In the genomic region with DNA sequence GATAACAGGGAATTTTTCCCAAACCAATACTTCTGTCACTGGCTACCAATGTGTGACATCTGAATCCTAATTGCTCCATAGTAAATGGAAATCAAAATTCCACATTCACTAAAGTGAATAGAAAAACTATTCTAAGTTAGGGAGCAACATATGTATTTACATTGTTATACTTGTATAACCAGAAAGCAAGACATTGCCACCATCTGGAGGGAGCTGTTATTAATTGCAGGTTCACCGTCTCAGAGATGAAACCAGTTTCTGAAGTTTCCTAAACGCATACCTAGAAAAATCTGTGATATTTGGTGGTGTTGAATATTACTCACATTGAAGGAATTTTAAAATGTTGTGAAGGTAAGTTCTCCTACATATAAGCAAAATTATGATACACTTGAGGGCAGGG, we compare ENCODE assay signal across 29 cellular contexts.
A peak's percentile ranks its signal among the peaks of the same experiment; 100 is the strongest.
DNase-seq lines count a peak whose midpoint lies in the region; ATAC-seq and TF ChIP-seq lines count a peak whose summit lies in the region.
"Had no signal": no experiment of that assay in that cellular context is flagged by ENCODE, and none has a peak within 500 bp of the region (broad histone marks: within the 10 kb centered on the region; RNA-seq: fewer than 3 reads in every experiment).

No MANE protein-coding gene starts in this region.

- intact Hi-C loops in MCF 10A (cut with micrococcal nuclease) (loop anchor here (10.0 kb wide), 1 partner anchor 389 kb away; a partner anchor contains a TSS), mammary epithelial cell (cut with micrococcal nuclease) (no loop called here), PC-9 (cut with micrococcal nuclease; ENCODE audit: unreplicated experiment) (no loop called here)

- H3K36me3 Mint-ChIP-seq in MCF 10A (ENCODE audit: insufficient read depth, unreplicated experiment), result no peaks in the 10 kb centered on the region
- H3K36me3 Mint-ChIP-seq in activated T-cell treated with anti-CD3 and anti-CD28 coated beads, Interleukin-2, amount 50 U/mL, for 24 hours (ENCODE audit: low read depth), result no peaks in the 10 kb centered on the region
- H3K36me3 Mint-ChIP-seq in T-helper 2 cell treated with Interferon-gamma antibody and Interleukin-4, amounts not matched to agents 5 μg/mL and 100 μg/mL, for 36 hours (ENCODE audit: low read depth), result no peaks in the 10 kb centered on the region
- H3K36me3 Mint-ChIP-seq: activated naive CD8-positive, alpha-beta T cell treated with anti-CD3 and anti-CD28 coated beads for 36 hours had no signal

- H3K27me3 Mint-ChIP-seq in MCF 10A (ENCODE audit: insufficient read depth, unreplicated experiment), result peaks cover 47% of the 10 kb centered on the region
- no peaks in the 10 kb centered on the region for H3K27me3 Mint-ChIP-seq in activated T-cell treated with anti-CD3 and anti-CD28 coated beads, Interleukin-2, amount 50 U/mL, for 24 hours
- no peaks in the 10 kb centered on the region for H3K27me3 Mint-ChIP-seq in T-helper 2 cell treated with Interferon-gamma antibody and Interleukin-4, amounts not matched to agents 5 μg/mL and 100 μg/mL, for 36 hours (ENCODE audit: low read depth)
- H3K27me3 Mint-ChIP-seq: activated CD4-positive, alpha-beta T cell treated with anti-CD3 and anti-CD28 coated beads for 36 hours; activated naive CD8-positive, alpha-beta T cell treated with anti-CD3 and anti-CD28 coated beads for 36 hours had no signal

- H3K9me3 ChIP-seq in mammary epithelial cell (replicated peaks; ENCODE audit: insufficient read depth, low read length) (peaks cover 4% of the 10 kb centered on the region), Karpas-422 (ENCODE audit: low read length) (no peaks in the 10 kb centered on the region), PC-9 (ENCODE audit: insufficient read depth, low read depth) (no peaks in the 10 kb centered on the region)
- H3K9me3 ChIP-seq: ascending aorta, SJSA1, suprapubic skin had no signal

- in situ Hi-C loops in mammary epithelial cell (cut with MboI; ENCODE audit: low sequenced_read_pairs in 2 of 2), result no loop called here

- TF ChIP-seq CTCF in MCF 10A (IDR thresholded peaks at IDR 0.05; ENCODE audit: unreplicated experiment) (no peak), mammary epithelial cell (conservative IDR thresholded peaks at IDR 0.05 in 1 of 2, IDR thresholded peaks at IDR 0.05 in 1 of 2; ENCODE audit: extremely low read depth in 1 of 2, insufficient read depth in 1 of 2, low read depth in 1 of 2, low read length in 2 of 2) (no peak), PC-9 (conservative IDR thresholded peaks at IDR 0.05) (0 out of 2 replicates have a peak, but pooled peaks have one; percentile 17)

- H3K27ac Mint-ChIP-seq in MCF 10A (ENCODE audit: low read depth, unreplicated experiment), result no peak overlapping the region
- H3K27ac Mint-ChIP-seq in activated T-cell treated with anti-CD3 and anti-CD28 coated beads, Interleukin-2, amount 50 U/mL, for 24 hours, result no peak overlapping the region
- no peak overlapping the region for H3K27ac Mint-ChIP-seq in T-helper 2 cell treated with Interferon-gamma antibody and Interleukin-4, amounts not matched to agents 5 μg/mL and 100 μg/mL, for 36 hours
- H3K27ac Mint-ChIP-seq: activated CD4-positive, alpha-beta T cell treated with anti-CD3 and anti-CD28 coated beads for 36 hours; activated CD8-positive, alpha-beta T cell treated with anti-CD3 and anti-CD28 coated beads, Interleukin-2, amount 10 ng/mL, durations not matched to agents 7 days and 5 days; activated naive CD8-positive, alpha-beta T cell treated with anti-CD3 and anti-CD28 coated beads for 36 hours; natural killer cell; T-helper 1 cell treated with Interleukin-12 subunit alpha and Interleukin-12 subunit beta and Interleukin-4 antibody, amounts not matched to agents 30 μg/mL and 1 μg/mL, for 36 hours had no signal

- H4K20me1 ChIP-seq in mammary epithelial cell (ENCODE audit: insufficient read depth, low read length), result no peaks in the 10 kb centered on the region
- no peaks in the 10 kb centered on the region for H4K20me1 ChIP-seq in Karpas-422 (ENCODE audit: insufficient read depth, low read depth, low read length)
- no peaks in the 10 kb centered on the region for H4K20me1 ChIP-seq in PC-9 (ENCODE audit: insufficient read depth)

- H3K9me2 ChIP-seq in Karpas-422 (replicated peaks; ENCODE audit: insufficient read depth, low read length) (no peaks in the 10 kb centered on the region), PC-9 (ENCODE audit: insufficient read depth) (no peaks in the 10 kb centered on the region; the same call in 1 of the 2 replicates)

- no peak overlapping the region for H3K27ac ChIP-seq in mammary epithelial cell (ENCODE audit: insufficient read depth, low read depth, low read length)
- H3K27ac ChIP-seq in Karpas-422 (ENCODE audit: low read length), result no peak overlapping the region
- H3K27ac ChIP-seq in PC-9, result no peak overlapping the region
- H3K27ac ChIP-seq: ascending aorta, cardiac muscle cell, coronary artery, KMS-11, SJSA1, suprapubic skin had no signal

- H3K4me2 ChIP-seq in mammary epithelial cell (ENCODE audit: insufficient read depth, low read depth, low read length) (no peak overlapping the region), Karpas-422 (ENCODE audit: low read depth, low read length, poor library complexity, severe bottlenecking) (no peak overlapping the region), PC-9 (no peak overlapping the region)
- H3K4me2 ChIP-seq: KMS-11 had no signal

- H3K27me3 ChIP-seq in mammary epithelial cell (ENCODE audit: insufficient read depth, low read length), result no peaks in the 10 kb centered on the region
- no peaks in the 10 kb centered on the region for H3K27me3 ChIP-seq in Karpas-422 (ENCODE audit: low read length)
- H3K27me3 ChIP-seq in PC-9 (ENCODE audit: insufficient read depth, low read depth), result no peaks in the 10 kb centered on the region
- H3K27me3 ChIP-seq: ascending aorta, cardiac muscle cell, SJSA1, suprapubic skin had no signal

- dilution Hi-C loops in mammary epithelial cell (cut with HindIII; ENCODE audit: low sequenced_read_pairs), result no loop called here

- no peaks in the 10 kb centered on the region for H3K79me2 ChIP-seq in mammary epithelial cell (ENCODE audit: insufficient read depth, low read length)
- H3K79me2 ChIP-seq in Karpas-422 (ENCODE audit: low read length), result no peaks in the 10 kb centered on the region
- H3K79me2 ChIP-seq in PC-9 (ENCODE audit: low read depth), result no peaks in the 10 kb centered on the region

- ATAC-seq in HG03457 (IDR thresholded peaks at IDR 0.05; ENCODE audit: unreplicated experiment), result no peak
- ATAC-seq: activated CD4-positive, alpha-beta T cell treated with anti-CD3 and anti-CD28 coated beads for 36 hours; activated CD8-positive, alpha-beta T cell treated with anti-CD3 and anti-CD28 coated beads, Interleukin-2, amount 10 ng/mL, durations not matched to agents 7 days and 5 days; natural killer cell had no signal

- no peak overlapping the region for H3K4me3 Mint-ChIP-seq in MCF 10A (ENCODE audit: unreplicated experiment)
- H3K4me3 Mint-ChIP-seq in activated T-cell treated with anti-CD3 and anti-CD28 coated beads, Interleukin-2, amount 50 U/mL, for 24 hours, result no peak overlapping the region
- no peak overlapping the region for H3K4me3 Mint-ChIP-seq in T-helper 2 cell treated with Interferon-gamma antibody and Interleukin-4, amounts not matched to agents 5 μg/mL and 100 μg/mL, for 36 hours
- H3K4me3 Mint-ChIP-seq: activated CD4-positive, alpha-beta T cell treated with anti-CD3 and anti-CD28 coated beads for 36 hours; activated CD8-positive, alpha-beta T cell treated with anti-CD3 and anti-CD28 coated beads, Interleukin-2, amount 10 ng/mL, durations not matched to agents 7 days and 5 days; activated naive CD8-positive, alpha-beta T cell treated with anti-CD3 and anti-CD28 coated beads for 36 hours; natural killer cell; T-helper 1 cell treated with Interleukin-12 subunit alpha and Interleukin-12 subunit beta and Interleukin-4 antibody, amounts not matched to agents 30 μg/mL and 1 μg/mL, for 36 hours had no signal

- 72% methylated on average over 2 of the region's 2 CpGs for WGBS in mammary epithelial cell (ENCODE audit: low coverage, missing lambda C conversion rate)

- no TSS peak for BruUV-seq in MCF 10A (replicated peaks; lab: Mats Ljungman, UMichigan)
- no TSS peak for BruUV-seq in mammary epithelial cell (replicated peaks; lab: Mats Ljungman, UMichigan)
- BruUV-seq in PC-9 (replicated peaks; lab: Mats Ljungman, UMichigan), result no TSS peak

- CTCF ChIA-PET in MCF 10A (lab: Yijun Ruan, JAX) (interaction anchor here (0.7 kb wide), 1 partner anchor 13 kb away, joined by 3 read pairs; no protein-coding TSS in a partner anchor), mammary epithelial cell (lab: Charles Lee; ENCODE audit: low non-redundant PET) (no interaction called here), PC-9 (lab: Charles Lee) (no interaction called here)

- no peaks in the 10 kb centered on the region for H3K4me1 ChIP-seq in mammary epithelial cell (ENCODE audit: insufficient read depth, low read length)
- H3K4me1 ChIP-seq in Karpas-422 (ENCODE audit: low read length), result no peaks in the 10 kb centered on the region
- H3K4me1 ChIP-seq in PC-9 (replicated peaks; ENCODE audit: insufficient read depth), result no peaks in the 10 kb centered on the region
- H3K4me1 ChIP-seq: ascending aorta, SJSA1, suprapubic skin had no signal

- H3K36me3 ChIP-seq in mammary epithelial cell (ENCODE audit: insufficient read depth, low read length) (no peaks in the 10 kb centered on the region), Karpas-422 (ENCODE audit: insufficient read depth, low read length) (no peaks in the 10 kb centered on the region), PC-9 (ENCODE audit: low read depth) (no peaks in the 10 kb centered on the region)
- H3K36me3 ChIP-seq: ascending aorta, cardiac muscle cell, SJSA1, suprapubic skin had no signal

- no peak overlapping the region for H3K9ac ChIP-seq in mammary epithelial cell (ENCODE audit: insufficient read depth, low read length)
- no peak overlapping the region for H3K9ac ChIP-seq in Karpas-422 (ENCODE audit: low read length)
- H3K9ac ChIP-seq: KMS-11 had no signal

- H3K4me3 ChIP-seq in mammary epithelial cell (replicated peaks in 1 of 3; ENCODE audit: insufficient read depth in 1 of 3, low read depth in 2 of 3, low read length in 3 of 3) (no peak overlapping the region), Karpas-422 (ENCODE audit: low read length) (no peak overlapping the region), PC-9 (no peak overlapping the region)
- H3K4me3 ChIP-seq: ascending aorta, cardiac muscle cell, coronary artery, SJSA1, suprapubic skin had no signal

- H3K9me3 Mint-ChIP-seq in MCF 10A (ENCODE audit: unreplicated experiment), result no peaks in the 10 kb centered on the region
- peaks cover 8% of the 10 kb centered on the region for H3K9me3 Mint-ChIP-seq in activated T-cell treated with anti-CD3 and anti-CD28 coated beads, Interleukin-2, amount 50 U/mL, for 24 hours
- peaks cover 9% of the 10 kb centered on the region for H3K9me3 Mint-ChIP-seq in T-helper 2 cell treated with Interferon-gamma antibody and Interleukin-4, amounts not matched to agents 5 μg/mL and 100 μg/mL, for 36 hours

- DNase-seq in MCF 10A (ENCODE audit: unreplicated experiment) (peak; percentile 3), mammary epithelial cell (no peak), Karpas-422 (peak; percentile 43), PC-9 (no peak), 8988T (no peak)
- no peak for DNase-seq in activated T-cell treated with anti-CD3 and anti-CD28 coated beads, Interleukin-2, amount 50 U/mL, for 24 hours
- no peak for DNase-seq in T-helper 2 cell treated with Interferon-gamma antibody and Interleukin-4, amounts not matched to agents 5 μg/mL and 100 μg/mL, for 36 hours (ENCODE audit: low spot score)
- DNase-seq: activated CD4-positive, alpha-beta T cell treated with anti-CD3 and anti-CD28 coated beads for 36 hours; activated CD8-positive, alpha-beta T cell treated with anti-CD3 and anti-CD28 coated beads, Interleukin-2, amount 10 ng/mL, durations not matched to agents 7 days and 5 days; activated naive CD8-positive, alpha-beta T cell treated with anti-CD3 and anti-CD28 coated beads for 36 hours; C1 segment of cervical spinal cord; Calu3; effector memory CD4-positive, alpha-beta T cell; kidney; natural killer cell; NCI-H1092; NCI-H187 treated with DMSO at 0.1 percent for 48 hours; NCI-H226; NK-92 treated with Interleukin-12 subunit alpha and Interleukin-12 subunit beta, amount 100 ng/mL, for 24 hours; occipital lobe; stimulated activated naive CD4-positive, alpha-beta T cell had no signal

- no peaks in the 10 kb centered on the region for H3K4me1 Mint-ChIP-seq in MCF 10A (ENCODE audit: insufficient read depth, unreplicated experiment)
- no peaks in the 10 kb centered on the region for H3K4me1 Mint-ChIP-seq in activated T-cell treated with anti-CD3 and anti-CD28 coated beads, Interleukin-2, amount 50 U/mL, for 24 hours (ENCODE audit: low read depth)
- H3K4me1 Mint-ChIP-seq in T-helper 2 cell treated with Interferon-gamma antibody and Interleukin-4, amounts not matched to agents 5 μg/mL and 100 μg/mL, for 36 hours (ENCODE audit: low read depth), result no peaks in the 10 kb centered on the region
- H3K4me1 Mint-ChIP-seq: activated CD4-positive, alpha-beta T cell treated with anti-CD3 and anti-CD28 coated beads for 36 hours; activated naive CD8-positive, alpha-beta T cell treated with anti-CD3 and anti-CD28 coated beads for 36 hours; natural killer cell had no signal

- POLR2A ChIA-PET in MCF 10A (lab: Yijun Ruan, JAX), result no interaction called here
- POLR2A ChIA-PET in PC-9 (lab: Charles Lee; ENCODE audit: unreplicated experiment), result no interaction called here

- no peaks in the 10 kb centered on the region for H3F3A ChIP-seq in PC-9 (ENCODE audit: insufficient read depth, low read depth)

- no peak overlapping the region for H2AFZ ChIP-seq in mammary epithelial cell (ENCODE audit: low read depth, low read length)
- H2AFZ ChIP-seq in Karpas-422 (ENCODE audit: low read length), result no peak overlapping the region
- no peak overlapping the region for H2AFZ ChIP-seq in PC-9

Comparison
In these comparisons a context has a peak if more than half of its experiments do, and no peak if none do; other contexts are left out.
1. DNase-seq: peak in MCF 10A (single experiment) and Karpas-422 (single experiment); none in mammary epithelial cell (single experiment), PC-9 (0 of 2), 8988T (single experiment), activated T-cell treated with anti-CD3 and anti-CD28 coated beads, Interleukin-2, amount 50 U/mL, for 24 hours (single experiment) and T-helper 2 cell treated with Interferon-gamma antibody and Interleukin-4, amounts not matched to agents 5 μg/mL and 100 μg/mL, for 36 hours (single experiment).